19 cellular contexts compared by ENCODE assay signal in genomic region chr7:103632005-103632639, GRCh38.
"Had no signal": no experiment of that assay in that cellular context is flagged by ENCODE, and none has a peak within 500 bp of the region (broad histone marks: within the 10 kb centered on the region; RNA-seq: fewer than 3 reads in every experiment).

No MANE protein-coding gene starts in this region.

- H3K27ac Mint-ChIP-seq: activated CD4-positive, alpha-beta T cell treated with anti-CD3 and anti-CD28 coated beads for 36 hours; activated naive CD4-positive, alpha-beta T cell treated with anti-CD3 and anti-CD28 coated beads, Interleukin-2, amount 50 U/mL, for 24 hours; stimulated activated naive CD8-positive, alpha-beta T cell treated with anti-CD3 and anti-CD28 coated beads, Interleukin-15, Interleukin-2, amounts not matched to agents 100 ng/mL and 50 ng/mL, for 24 hours; WTC11 had no signal

- ATAC-seq: activated CD4-positive, alpha-beta T cell treated with anti-CD3 and anti-CD28 coated beads for 36 hours; left ventricle myocardium superior; right cardiac atrium; WTC11 had no signal

- H3K9me3 Mint-ChIP-seq: activated naive CD4-positive, alpha-beta T cell treated with anti-CD3 and anti-CD28 coated beads, Interleukin-2, amount 50 U/mL, for 24 hours; stimulated activated naive CD8-positive, alpha-beta T cell treated with anti-CD3 and anti-CD28 coated beads, Interleukin-15, Interleukin-2, amounts not matched to agents 100 ng/mL and 50 ng/mL, for 24 hours; WTC11 had no signal

- H3K36me3 Mint-ChIP-seq: activated naive CD4-positive, alpha-beta T cell treated with anti-CD3 and anti-CD28 coated beads, Interleukin-2, amount 50 U/mL, for 24 hours; WTC11 had no signal

- H3K9me3 ChIP-seq: prostate gland, tibial nerve had no signal

- H3K36me3 ChIP-seq: prostate gland had no signal

- H3K4me1 ChIP-seq: prostate gland, tibial nerve had no signal

- H3K27me3 ChIP-seq: tibial nerve had no signal

- DNase-seq: activated CD4-positive, alpha-beta T cell treated with anti-CD3 and anti-CD28 coated beads for 36 hours; activated CD4-positive, alpha-beta T cell treated with anti-CD3 and anti-CD28 coated beads, Interleukin-2, amount 50 U/mL, for 48 hours; activated gamma-delta T cell; amniotic stem cell; dorsolateral prefrontal cortex; erythroblast; kidney glomerular epithelial cell; left ventricle myocardium superior; right cardiac atrium; small intestine; stimulated activated CD4-positive, alpha-beta T cell treated with anti-CD3 and anti-CD28 coated beads, Interleukin-15, amount 100 ng/mL, for 24 hours; stimulated activated CD4-positive, alpha-beta T cell treated with anti-CD3 and anti-CD28 coated beads, Interleukin-2, amount 100 ng/mL, for 48 hours had no signal

- H3K4me3 Mint-ChIP-seq: activated CD4-positive, alpha-beta T cell treated with anti-CD3 and anti-CD28 coated beads for 36 hours; activated naive CD4-positive, alpha-beta T cell treated with anti-CD3 and anti-CD28 coated beads, Interleukin-2, amount 50 U/mL, for 24 hours; neural crest cell; stimulated activated naive CD8-positive, alpha-beta T cell treated with anti-CD3 and anti-CD28 coated beads, Interleukin-15, Interleukin-2, amounts not matched to agents 100 ng/mL and 50 ng/mL, for 24 hours; WTC11 had no signal

- H3K4me1 Mint-ChIP-seq: activated naive CD4-positive, alpha-beta T cell treated with anti-CD3 and anti-CD28 coated beads, Interleukin-2, amount 50 U/mL, for 24 hours; neural crest cell; WTC11 had no signal

- H3K4me3 ChIP-seq: dorsolateral prefrontal cortex, prostate gland, tibial nerve had no signal

- FAIRE-seq: urothelium cell line had no signal
